ENCODE assay signal across 13 cellular contexts in the genomic region with DNA sequence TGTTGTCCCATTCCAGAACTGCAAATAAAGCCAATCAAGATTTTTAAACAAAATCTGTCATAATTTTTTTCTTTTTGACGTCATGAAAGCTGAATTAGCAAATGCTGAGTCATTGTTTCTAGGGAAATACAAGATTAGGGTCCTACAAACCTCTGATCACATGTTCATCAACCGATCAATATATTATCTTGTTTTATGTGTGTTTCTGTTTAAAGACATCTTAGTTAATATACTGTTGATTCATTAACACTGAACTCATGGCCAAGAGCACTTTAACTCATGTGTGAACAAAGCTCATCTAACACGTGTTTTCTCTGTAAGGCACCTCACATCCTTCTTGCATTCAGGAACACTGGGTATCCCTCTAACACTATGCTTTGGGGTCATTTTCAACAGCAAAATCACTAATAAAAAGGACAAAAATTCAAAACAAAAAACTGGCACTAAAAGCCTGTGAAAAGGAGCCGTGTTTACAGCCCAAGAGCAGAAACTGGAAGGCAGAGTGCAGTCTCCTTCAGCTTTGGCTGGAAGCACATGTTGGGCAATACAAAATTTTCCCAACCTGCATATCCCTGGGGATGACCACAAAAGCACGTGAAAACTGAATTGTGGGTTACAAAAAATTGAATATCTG.
A peak's percentile ranks its signal among the peaks of the same experiment; 100 is the strongest.
DNase-seq lines count a peak whose midpoint lies in the region; ATAC-seq and TF ChIP-seq lines count a peak whose summit lies in the region.
"Had no signal": no experiment of that assay in that cellular context is flagged by ENCODE, and none has a peak within 500 bp of the region (broad histone marks: within the 10 kb centered on the region; RNA-seq: fewer than 3 reads in every experiment).

No MANE protein-coding gene starts in this region.

- DNase-seq in EH (ENCODE audit: low read depth) = peak; percentile 26
- peak in 1 of 2 donors; percentile 75 for DNase-seq in ascending aorta (ENCODE audit: low spot score in 2 of 2)
- no peak for DNase-seq in left ventricle myocardium inferior
- DNase-seq in sciatic nerve (ENCODE audit: low spot score) = no peak
- no peak for DNase-seq in NCI-H1694 treated with DMSO at 0.1 percent for 48 hours (lab: John Stamatoyannopoulos, UW)
- no peak for DNase-seq in anterior cingulate cortex (lab: John Stamatoyannopoulos, UW)
- no peak for DNase-seq in activated CD4-positive, CD25-positive, alpha-beta regulatory T cell (lab: John Stamatoyannopoulos, UW)
- DNase-seq: activated CD8-positive, alpha-beta memory T cell treated with anti-CD3 and anti-CD28 coated beads, Interleukin-2, amount 50 U/mL, for 4 hours; CD8-positive, alpha-beta memory T cell; MG63; T-helper 9 cell had no signal

- peaks cover 9 to 24% of the 10 kb centered on the region in 2 donors for H3K4me1 ChIP-seq in ascending aorta
- H3K4me1 ChIP-seq in left ventricle myocardium inferior = peaks cover 29% of the 10 kb centered on the region

- no peak for TF ChIP-seq CTCF in ascending aorta (IDR thresholded peaks at IDR 0.05)
- no peak for TF ChIP-seq CTCF in left ventricle myocardium inferior (IDR thresholded peaks at IDR 0.05; ENCODE audit: borderline replicate concordance)

- H3K27me3 ChIP-seq in ascending aorta (no peaks in the 10 kb centered on the region), left ventricle myocardium inferior (ENCODE audit: low read depth) (no peaks in the 10 kb centered on the region)
- H3K27me3 ChIP-seq: MG63, neutrophil had no signal

- H3K9me3 ChIP-seq in ascending aorta = no peaks in the 10 kb centered on the region
- no peaks in the 10 kb centered on the region for H3K9me3 ChIP-seq in left ventricle myocardium inferior (replicated peaks)
- H3K9me3 ChIP-seq: MG63, neutrophil had no signal

- H3K4me3 ChIP-seq in ascending aorta (peak overlapping the region in 1 of 2 donors; percentile 23), left ventricle myocardium inferior (no peak overlapping the region)
- H3K4me3 ChIP-seq: MG63 had no signal

- H3K36me3 ChIP-seq in ascending aorta (no peaks in the 10 kb centered on the region), left ventricle myocardium inferior (no peaks in the 10 kb centered on the region)
- H3K36me3 ChIP-seq: MG63, neutrophil had no signal

- H3K27ac ChIP-seq in ascending aorta (peak overlapping the region; percentile 42 to 62), left ventricle myocardium inferior (replicated peaks) (peak overlapping the region; percentile 13)
- H3K27ac ChIP-seq: neutrophil had no signal

- intact Hi-C loops in ascending aorta (cut with DNase I) = loop anchor here (1.0 to 10.0 kb wide), 4 partner anchors 26 to 603 kb away; no protein-coding TSS in a partner anchor
- intact Hi-C loops in left ventricle myocardium inferior (cut with micrococcal nuclease) = no loop called here
- intact Hi-C loops in sciatic nerve (cut with DNase I) = loop anchor here (5.0 kb wide), 1 partner anchor 1700 kb away; no protein-coding TSS in a partner anchor

- ATAC-seq in sciatic nerve (peak; percentile 95), HG03565 (IDR thresholded peaks at IDR 0.05; ENCODE audit: unreplicated experiment) (no peak)
